17 cellular contexts compared by ENCODE assay signal in genomic region chr3:4680881-4681300, GRCh38.
DNase-seq lines count a peak whose midpoint lies in the region; ATAC-seq and TF ChIP-seq lines count a peak whose summit lies in the region.
"Had no signal": no experiment of that assay in that cellular context is flagged by ENCODE, and none has a peak within 500 bp of the region (broad histone marks: within the 10 kb centered on the region; RNA-seq: fewer than 3 reads in every experiment).

No MANE protein-coding gene starts in this region.

- H3K27me3 ChIP-seq in GM23248 (replicated peaks; ENCODE audit: insufficient read depth) (no peaks in the 10 kb centered on the region), SK-N-SH (ENCODE audit: insufficient read depth) (no peaks in the 10 kb centered on the region), gastroesophageal sphincter (no peaks in the 10 kb centered on the region), prostate gland (replicated peaks; ENCODE audit: insufficient read depth) (no peaks in the 10 kb centered on the region)
- H3K27me3 ChIP-seq: heart left ventricle had no signal

- DNase-seq in GM23248 (peak; percentile 19), SK-N-SH (no peak), prostate gland (ENCODE audit: low spot score) (no peak), erythroblast (lab: John Stamatoyannopoulos, UW) (no peak), cerebellum (ENCODE audit: low spot score) (no peak), RKO (ENCODE audit: low spot score) (no peak)
- DNase-seq: activated CD4-positive, CD25-positive, alpha-beta regulatory T cell treated with anti-CD3 and anti-CD28 coated beads, Interleukin-2, amount 50 U/mL, for 72 hours; activated CD8-positive, alpha-beta memory T cell treated with anti-CD3 and anti-CD28 coated beads, Interleukin-2, amount 50 U/mL, for 4 hours; activated naive CD4-positive, alpha-beta T cell treated with anti-CD3 and anti-CD28 coated beads for 36 hours; heart left ventricle; NCI-H2227 treated with DMSO at 0.1 percent for 48 hours; Right ventricle myocardium superior had no signal

- TF ChIP-seq POLR2A in gastroesophageal sphincter (IDR thresholded peaks at IDR 0.05) (no peak), prostate gland (IDR thresholded peaks at IDR 0.05) (no peak), erythroblast (IDR thresholded peaks at IDR 0.05; ENCODE audit: low read length) (no peak)

- no peak overlapping the region for H3K4me3 ChIP-seq in GM23248
- H3K4me3 ChIP-seq in SK-N-SH (ENCODE audit: low read depth in 2 of 2, low read length in 1 of 2), result no peak overlapping the region
- H3K4me3 ChIP-seq in gastroesophageal sphincter, result no peak overlapping the region
- H3K4me3 ChIP-seq in prostate gland, result no peak overlapping the region
- H3K4me3 ChIP-seq: heart left ventricle, skin epidermis had no signal

- no peaks in the 10 kb centered on the region for H3K9me2 ChIP-seq in GM23248 (ENCODE audit: insufficient read depth)
- H3K9me2 ChIP-seq in SK-N-SH, result no peaks in the 10 kb centered on the region

- H3F3A ChIP-seq in GM23248 (ENCODE audit: insufficient read depth) (peaks cover 5% of the 10 kb centered on the region; the same call in 1 of the 2 replicates), SK-N-SH (replicated peaks; ENCODE audit: insufficient read depth) (peaks cover 4% of the 10 kb centered on the region)

- CTCF ChIA-PET in SK-N-SH (lab: Yijun Ruan, JAX), result interaction anchor here (0.8 to 3.0 kb wide), 2 partner anchors 31 to 377 kb away, joined by 3 to 10 read pairs; no protein-coding TSS in a partner anchor

- no peak overlapping the region for H3K9ac ChIP-seq in GM23248
- no peak overlapping the region for H3K9ac ChIP-seq in SK-N-SH
- H3K9ac ChIP-seq: KMS-11, parathyroid adenoma had no signal

- TF ChIP-seq RAD21 in SK-N-SH (IDR thresholded peaks at IDR 0.05; ENCODE audit: low read length), result no peak

- H3K4me2 ChIP-seq in GM23248 (ENCODE audit: unreplicated experiment) (no peak overlapping the region), SK-N-SH (no peak overlapping the region)
- H3K4me2 ChIP-seq: KMS-11 had no signal

- in situ Hi-C loops in GM23248 (cut with MboI), result no loop called here

- 88 to 93% methylated on average over 2 of the region's 2 CpGs for WGBS in GM23248 (ENCODE audit: low coverage in 1 of 2, low lambda C conversion rate in 2 of 2, missing lambda C conversion rate in 2 of 2), 2 experiments
- 91% methylated on average over 2 of the region's 2 CpGs for WGBS in SK-N-SH (ENCODE audit: low lambda C conversion rate)
- WGBS in gastroesophageal sphincter (ENCODE audit: low coverage in 1 of 2), 2 donors, result 100% methylated on average over 2 of the region's 2 CpGs
- 88% methylated on average over 2 of the region's 2 CpGs for WGBS in prostate gland

- TF ChIP-seq CTCF in SK-N-SH (IDR thresholded peaks at IDR 0.05), result no peak
- TF ChIP-seq CTCF in gastroesophageal sphincter (IDR thresholded peaks at IDR 0.05), result no peak
- no peak for TF ChIP-seq CTCF in prostate gland (IDR thresholded peaks at IDR 0.05)

- H3K9me3 ChIP-seq in GM23248 (ENCODE audit: low read depth) (no peaks in the 10 kb centered on the region), SK-N-SH (no peaks in the 10 kb centered on the region), gastroesophageal sphincter (no peaks in the 10 kb centered on the region), prostate gland (no peaks in the 10 kb centered on the region)
- H3K9me3 ChIP-seq: heart left ventricle had no signal

- TF ChIP-seq EP300 in SK-N-SH (IDR thresholded peaks at IDR 0.05; ENCODE audit: borderline replicate concordance in 1 of 2, low read depth in 1 of 2, low read length in 1 of 2) (no peak), gastroesophageal sphincter (IDR thresholded peaks at IDR 0.05) (no peak)

- ATAC-seq in gastroesophageal sphincter (no peak), HG03175 (IDR thresholded peaks at IDR 0.05; ENCODE audit: unreplicated experiment) (no peak)
- ATAC-seq: heart left ventricle had no signal

- intact Hi-C loops in prostate gland (cut with DNase I), result no loop called here

- peaks cover 9% of the 10 kb centered on the region for H3K4me1 ChIP-seq in GM23248 (ENCODE audit: insufficient read depth)
- H3K4me1 ChIP-seq in SK-N-SH (ENCODE audit: control insufficient read depth in 1 of 2, insufficient read depth in 2 of 2, low read depth in 1 of 2, low read length in 1 of 2), result peaks cover 0 to 7% of the 10 kb centered on the region in 2 experiments; a peak in 1 of 4 replicates
- peaks cover 0 to 27% (median 4%) of the 10 kb centered on the region in 3 donors for H3K4me1 ChIP-seq in gastroesophageal sphincter
- no peaks in the 10 kb centered on the region for H3K4me1 ChIP-seq in prostate gland (replicated peaks)
- H3K4me1 ChIP-seq: heart left ventricle had no signal

- no peak overlapping the region for H2AFZ ChIP-seq in GM23248
- H2AFZ ChIP-seq in SK-N-SH (ENCODE audit: low read depth), result no peak overlapping the region; the same call in 1 of the 2 replicates
- H2AFZ ChIP-seq: parathyroid adenoma had no signal

- H3K27ac ChIP-seq in GM23248 (no peak overlapping the region), SK-N-SH (ENCODE audit: low read depth in 2 of 2, low read length in 1 of 2) (no peak overlapping the region; a peak in 1 of 4 replicates), gastroesophageal sphincter (peak overlapping the region in 3 of 4 donors; percentile 42 to 52 (median 45)), prostate gland (peak overlapping the region; percentile 57 to 59)
- H3K27ac ChIP-seq: heart left ventricle, KMS-11, parathyroid adenoma, skin epidermis had no signal

- H3K79me2 ChIP-seq in GM23248 (ENCODE audit: insufficient read depth) (no peaks in the 10 kb centered on the region), SK-N-SH (ENCODE audit: insufficient read depth) (no peaks in the 10 kb centered on the region)
- H3K79me2 ChIP-seq: parathyroid adenoma had no signal

- H3K36me3 ChIP-seq in GM23248 (ENCODE audit: low read depth) (no peaks in the 10 kb centered on the region), SK-N-SH (replicated peaks in 1 of 2; ENCODE audit: control insufficient read depth in 1 of 2, insufficient read depth in 2 of 2, low read length in 1 of 2) (peaks cover 0 to 24% of the 10 kb centered on the region in 2 experiments), gastroesophageal sphincter (peaks cover 0 to 92% of the 10 kb centered on the region in 2 donors), prostate gland (peaks cover 4 to 18% of the 10 kb centered on the region in 2 donors)

- H4K20me1 ChIP-seq in GM23248 (ENCODE audit: insufficient read depth) (no peaks in the 10 kb centered on the region), SK-N-SH (ENCODE audit: insufficient read depth) (no peaks in the 10 kb centered on the region)

- POLR2A ChIA-PET in SK-N-SH (lab: Yijun Ruan, JAX), result no interaction called here

TF ChIP-seq in SK-N-SH, 30 proteins besides CTCF, POLR2A, EP300 and RAD21:
- TF ChIP-seq, protein P1, sequence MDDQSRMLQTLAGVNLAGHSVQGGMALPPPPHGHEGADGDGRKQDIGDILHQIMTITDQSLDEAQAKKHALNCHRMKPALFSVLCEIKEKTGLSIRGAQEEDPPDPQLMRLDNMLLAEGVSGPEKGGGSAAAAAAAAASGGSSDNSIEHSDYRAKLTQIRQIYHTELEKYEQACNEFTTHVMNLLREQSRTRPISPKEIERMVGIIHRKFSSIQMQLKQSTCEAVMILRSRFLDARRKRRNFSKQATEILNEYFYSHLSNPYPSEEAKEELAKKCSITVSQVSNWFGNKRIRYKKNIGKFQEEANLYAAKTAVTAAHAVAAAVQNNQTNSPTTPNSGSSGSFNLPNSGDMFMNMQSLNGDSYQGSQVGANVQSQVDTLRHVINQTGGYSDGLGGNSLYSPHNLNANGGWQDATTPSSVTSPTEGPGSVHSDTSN (IDR thresholded peaks at IDR 0.05), result peak; percentile 0; the same call in 1 of the 2 replicates
- no peak for TF ChIP-seq MEF2A (IDR thresholded peaks at IDR 0.05; ENCODE audit: borderline replicate concordance, low read depth)
- peak; percentile 34; the same call in 1 of the 2 replicates for TF ChIP-seq TEAD4 (IDR thresholded peaks at IDR 0.05; ENCODE audit: borderline replicate concordance, insufficient read depth)
- TF ChIP-seq FOXM1 (IDR thresholded peaks at IDR 0.05; ENCODE audit: low read depth), result no peak
- peak; percentile 51; the same call in 1 of the 2 replicates for TF ChIP-seq FOSL2 (IDR thresholded peaks at IDR 0.05; ENCODE audit: borderline replicate concordance, low read depth)
- TF ChIP-seq GABPA (IDR thresholded peaks at IDR 0.05; ENCODE audit: low read depth), result no peak

Comparison
In these comparisons a context has a peak if more than half of its experiments do, and no peak if none do; other contexts are left out.
1. H3K27ac ChIP-seq: peak in gastroesophageal sphincter (3 of 4) and prostate gland (2 of 2); none in GM23248 (single experiment) and SK-N-SH (0 of 2).